ENCODE assay signal across 8 cellular contexts in genomic region chr2:71067567-71068217, GRCh38. TPM values are rescaled to one million over a fixed set of nuclear protein-coding genes. Genes with fewer than 3 reads are reported as not detected.
A peak's percentile ranks its signal among the peaks of the same experiment; 100 is the strongest.
DNase-seq lines count a peak whose midpoint lies in the region; ATAC-seq, FAIRE-seq and TF ChIP-seq lines count a peak whose summit lies in the region.

No MANE protein-coding gene starts in this region.

- H3K27ac Mint-ChIP-seq in CD8-positive, alpha-beta memory T cell, result peak overlapping the region; percentile 98 to 100 (median 99)
- peak overlapping the region; percentile 95 for H3K27ac Mint-ChIP-seq in natural killer cell treated with Interleukin-12 subunit alpha and Interleukin-12 subunit beta and Interleukin-15 and Interleukin-18, amount 100 ng/mL, for 72 hours

- H3K4me2 ChIP-seq in PC-9 (peak overlapping the region; percentile 95), endothelial cell of umbilical vein (ENCODE audit: insufficient read depth, low read length) (peak overlapping the region; percentile 70)

- intact Hi-C loops in PC-9 (cut with micrococcal nuclease; ENCODE audit: unreplicated experiment) (loop anchor here (1.0 to 5.0 kb wide), 2 partner anchors 45 to 63 kb away; partner anchors contain the start of genes MCEE and MPHOSPH10), endothelial cell of umbilical vein (cut with micrococcal nuclease) (loop anchor here (2.0 to 5.0 kb wide), 3 partner anchors 63 to 810 kb away; partner anchors contain the start of genes MCEE, MPHOSPH10, PAIP2B and PCYOX1)

- peaks cover 0 to 5% of the 10 kb centered on the region in 2 donors for H3K27me3 Mint-ChIP-seq in CD8-positive, alpha-beta memory T cell
- H3K27me3 Mint-ChIP-seq in natural killer cell treated with Interleukin-12 subunit alpha and Interleukin-12 subunit beta and Interleukin-15 and Interleukin-18, amount 100 ng/mL, for 72 hours, result peaks cover 5 to 6% of the 10 kb centered on the region in 2 donors

- CTCF ChIA-PET in CD8-positive, alpha-beta memory T cell (lab: Charles Lee), result interaction anchor here (1.0 to 2.3 kb wide), 4 partner anchors 63 to 102 kb away, joined by 3 to 15 read pairs (median 5); partner anchors contain the start of gene MPHOSPH10
- CTCF ChIA-PET in PC-9 (lab: Charles Lee) (interaction anchor here (0.6 to 0.7 kb wide), 3 partner anchors 83 to 450 kb away, joined by 3 to 11 read pairs (median 4); no protein-coding TSS in a partner anchor), endothelial cell of umbilical vein (lab: Charles Lee) (interaction anchor here (0.6 to 3.7 kb wide), 6 partner anchors 24 to 394 kb away, joined by 3 to 23 read pairs (median 5); no protein-coding TSS in a partner anchor)

- peaks cover 12% of the 10 kb centered on the region; the same call in 1 of the 2 replicates for H3F3A ChIP-seq in PC-9 (ENCODE audit: insufficient read depth, low read depth)

- peak overlapping the region; percentile 79 for H3K9ac ChIP-seq in endothelial cell of umbilical vein (replicated peaks; ENCODE audit: extremely low read depth, insufficient read depth, low read length)

- POLR2A ChIA-PET in CD8-positive, alpha-beta memory T cell (lab: Charles Lee), result interaction anchor here (0.6 to 2.4 kb wide), 8 partner anchors 11 to 1183 kb away, joined by 3 to 21 read pairs (median 5); partner anchors contain the start of genes MPHOSPH10, PAIP2B and ZNF638
- POLR2A ChIA-PET in PC-9 (lab: Charles Lee; ENCODE audit: unreplicated experiment) (interaction anchor here (0.6 to 1.0 kb wide), 3 partner anchors 62 to 1905 kb away, joined by 3 to 4 read pairs (median 3); partner anchors contain the start of gene MCEE), endothelial cell of umbilical vein (lab: Charles Lee) (interaction anchor here (0.6 to 1.4 kb wide), 3 partner anchors 13 to 830 kb away, joined by 3 to 8 read pairs (median 3); no protein-coding TSS in a partner anchor)

- H3K9me2 ChIP-seq in PC-9 (ENCODE audit: insufficient read depth), result no peaks in the 10 kb centered on the region

- H4K20me1 ChIP-seq in PC-9 (ENCODE audit: insufficient read depth), result no peaks in the 10 kb centered on the region
- H4K20me1 ChIP-seq in endothelial cell of umbilical vein (replicated peaks; ENCODE audit: control insufficient read depth, extremely low read depth, insufficient read depth, low read length), result no peaks in the 10 kb centered on the region

- no peak for DNase-seq in CD8-positive, alpha-beta memory T cell
- no peak for DNase-seq in PC-9
- DNase-seq in endothelial cell of umbilical vein (ENCODE audit: low read depth, low spot score), result no peak
- no peak for DNase-seq in natural killer cell treated with Interleukin-12 subunit alpha and Interleukin-12 subunit beta and Interleukin-15 and Interleukin-18, amount 100 ng/mL, for 72 hours (ENCODE audit: low spot score)
- no peak for DNase-seq in cerebellum (ENCODE audit: low spot score)
- no peak for DNase-seq in NCI-H2029 (lab: John Stamatoyannopoulos, UW)

- no peak for FAIRE-seq in endothelial cell of umbilical vein (lab: Jason Lieb, UNC)

- dilution Hi-C loops in endothelial cell of umbilical vein (cut with MboI; ENCODE audit: extremely low pct_ligation_motif_present, low sequenced_read_pairs), result no loop called here

- no peaks in the 10 kb centered on the region for H3K9me1 ChIP-seq in endothelial cell of umbilical vein (replicated peaks; ENCODE audit: control insufficient read depth, extremely low read depth, insufficient read depth, low read length)

- peak overlapping the region; percentile 94 for H3K4me3 ChIP-seq in CD8-positive, alpha-beta memory T cell (ENCODE audit: low read length)
- H3K4me3 ChIP-seq in PC-9 (peak overlapping the region; percentile 72), endothelial cell of umbilical vein (replicated peaks in 1 of 3; ENCODE audit: insufficient read depth in 1 of 3, low read depth in 1 of 3, low read length in 3 of 3) (peak overlapping the region; percentile 67 to 77 (median 72))

- H3K9me3 ChIP-seq in CD8-positive, alpha-beta memory T cell (ENCODE audit: low read length), result no peaks in the 10 kb centered on the region
- H3K9me3 ChIP-seq in PC-9 (ENCODE audit: insufficient read depth, low read depth) (no peaks in the 10 kb centered on the region), endothelial cell of umbilical vein (replicated peaks; ENCODE audit: control insufficient read depth, insufficient read depth, low read length) (no peaks in the 10 kb centered on the region)

- H3K4me1 Mint-ChIP-seq in CD8-positive, alpha-beta memory T cell, result peaks cover 47 to 61% (median 53%) of the 10 kb centered on the region in 3 donors
- H3K4me1 Mint-ChIP-seq in natural killer cell treated with Interleukin-12 subunit alpha and Interleukin-12 subunit beta and Interleukin-15 and Interleukin-18, amount 100 ng/mL, for 72 hours (ENCODE audit: low read depth in 2 of 2), result peaks cover 52 to 59% of the 10 kb centered on the region in 2 donors

- H3K4me3 Mint-ChIP-seq in CD8-positive, alpha-beta memory T cell, result peak overlapping the region; percentile 93 to 98 (median 96)
- H3K4me3 Mint-ChIP-seq in natural killer cell treated with Interleukin-12 subunit alpha and Interleukin-12 subunit beta and Interleukin-15 and Interleukin-18, amount 100 ng/mL, for 72 hours, result peak overlapping the region; percentile 91

- peaks cover 0 to 3% (median 0%) of the 10 kb centered on the region in 5 donors for H3K9me3 Mint-ChIP-seq in CD8-positive, alpha-beta memory T cell
- H3K9me3 Mint-ChIP-seq in natural killer cell treated with Interleukin-12 subunit alpha and Interleukin-12 subunit beta and Interleukin-15 and Interleukin-18, amount 100 ng/mL, for 72 hours, result no peaks in the 10 kb centered on the region

- TF ChIP-seq CTCF in PC-9 (conservative IDR thresholded peaks at IDR 0.05) (no peak), endothelial cell of umbilical vein (IDR thresholded peaks at IDR 0.05; ENCODE audit: extremely low read depth in 1 of 2, insufficient read depth in 1 of 2, low read depth in 1 of 2, low read length in 2 of 2) (no peak)

- H3K36me3 Mint-ChIP-seq in CD8-positive, alpha-beta memory T cell, result peaks cover 0 to 32% (median 0%) of the 10 kb centered on the region in 3 donors
- peaks cover 6% of the 10 kb centered on the region for H3K36me3 Mint-ChIP-seq in natural killer cell treated with Interleukin-12 subunit alpha and Interleukin-12 subunit beta and Interleukin-15 and Interleukin-18, amount 100 ng/mL, for 72 hours

- no peaks in the 10 kb centered on the region for H3K27me3 ChIP-seq in CD8-positive, alpha-beta memory T cell (ENCODE audit: insufficient read depth, low read length, poor library complexity, severe bottlenecking)
- H3K27me3 ChIP-seq in PC-9 (ENCODE audit: insufficient read depth, low read depth) (no peaks in the 10 kb centered on the region), endothelial cell of umbilical vein (ENCODE audit: control insufficient read depth in 2 of 2, insufficient read depth in 2 of 2, low read length in 2 of 2) (peaks cover 8 to 13% of the 10 kb centered on the region in 2 experiments)

- H2AFZ ChIP-seq in PC-9 (peak overlapping the region; percentile 84), endothelial cell of umbilical vein (ENCODE audit: low read depth, low read length) (peak overlapping the region; percentile 85)

- peaks cover 24% of the 10 kb centered on the region for H3K79me2 ChIP-seq in PC-9 (ENCODE audit: low read depth)
- peaks cover 27% of the 10 kb centered on the region for H3K79me2 ChIP-seq in endothelial cell of umbilical vein (ENCODE audit: control insufficient read depth, insufficient read depth, low read length)

- peaks cover 40% of the 10 kb centered on the region for H3K4me1 ChIP-seq in CD8-positive, alpha-beta memory T cell (ENCODE audit: insufficient read depth, low read length)
- H3K4me1 ChIP-seq in PC-9 (replicated peaks; ENCODE audit: insufficient read depth) (peaks cover 25% of the 10 kb centered on the region), endothelial cell of umbilical vein (ENCODE audit: control insufficient read depth, extremely low read depth, insufficient read depth, low read length) (peaks cover 27% of the 10 kb centered on the region)

- H3K36me3 ChIP-seq in CD8-positive, alpha-beta memory T cell (ENCODE audit: insufficient read depth, low read length), result no peaks in the 10 kb centered on the region
- no peaks in the 10 kb centered on the region for H3K36me3 ChIP-seq in PC-9 (ENCODE audit: low read depth)
- peaks cover under 1% of the 10 kb centered on the region in 2 experiments for H3K36me3 ChIP-seq in endothelial cell of umbilical vein (ENCODE audit: control insufficient read depth in 2 of 2, extremely low read depth in 1 of 2, insufficient read depth in 2 of 2, low read length in 2 of 2)

- TF ChIP-seq POLR2A in endothelial cell of umbilical vein (IDR thresholded peaks at IDR 0.05; ENCODE audit: low read depth, low read length), result no peak

- ATAC-seq in GM21576 (IDR thresholded peaks at IDR 0.05; ENCODE audit: unreplicated experiment) (peak; percentile 1), GM18519 (IDR thresholded peaks at IDR 0.05; ENCODE audit: low FRiP score, unreplicated experiment) (no peak)
- ATAC-seq in natural killer cell treated with Interleukin-12 subunit alpha and Interleukin-12 subunit beta and Interleukin-15 and Interleukin-18, amount 100 ng/mL, for 72 hours, result peak in 1 of 2 donors; percentile 36

- BruUV-seq in PC-9 (replicated peaks; lab: Mats Ljungman, UMichigan) (TSS peak; percentile 90), endothelial cell of umbilical vein (replicated peaks; lab: Mats Ljungman, UMichigan) (TSS peak; percentile 94)

- peak overlapping the region; percentile 96 for H3K27ac ChIP-seq in CD8-positive, alpha-beta memory T cell (ENCODE audit: low read depth, low read length)
- H3K27ac ChIP-seq in PC-9 (peak overlapping the region; percentile 40), endothelial cell of umbilical vein (ENCODE audit: insufficient read depth, low read depth, low read length) (peak overlapping the region; percentile 69)

TF ChIP-seq in endothelial cell of umbilical vein, 7 proteins besides CTCF, POLR2A, EP300 and RAD21 (continues in another document):
- TF ChIP-seq POLR2AphosphoS5 (IDR thresholded peaks at IDR 0.05; ENCODE audit: insufficient read depth, low read depth, low read length) (no peak), MYC (IDR thresholded peaks at IDR 0.05; ENCODE audit: low read depth, low read length) (no peak)

RNA-seq across cellular contexts. Expression of gene NAGK, which starts 0.8 kb away (rescaled TPM):
- 10 to 100 TPM; 76.3 to 77.2 TPM for total RNA-seq in CD8-positive, alpha-beta memory T cell
- 69.2 TPM for polyA plus RNA-seq in CD8-positive, alpha-beta memory T cell
- total RNA-seq in PC-9 (2021) (32.6 and 34.1 TPM in 2 replicates), endothelial cell of umbilical vein (125 and 130 TPM in 2 replicates), cerebellum (39.8 TPM)
- 184 and 192 TPM in 2 replicates for polyA plus RNA-seq in endothelial cell of umbilical vein
- polyA plus RNA-seq in endothelial cell of umbilical vein (2011; cell fraction: cytosol; rRNA removed), result 123 and 135 TPM in 2 replicates
- polyA plus RNA-seq in endothelial cell of umbilical vein (2011; cell fraction: nucleus; rRNA removed), result 232 and 233 TPM in 2 replicates
- 129 and 145 TPM in 2 replicates for polyA plus RNA-seq in endothelial cell of umbilical vein (2012)
- polyA minus RNA-seq in endothelial cell of umbilical vein, result 84.1 and 95.5 TPM in 2 replicates
- 15.2 TPM for polyA minus RNA-seq in endothelial cell of umbilical vein (2011; cell fraction: cytosol; rRNA and poly(A)+ RNA removed)
- polyA minus RNA-seq in endothelial cell of umbilical vein (2011; cell fraction: nucleus; rRNA and poly(A)+ RNA removed), result 49.8 and 61.5 TPM in 2 replicates
- 100 to 1,000 TPM in 1 of 2 donors, 10 to 100 TPM in 1; 92.9 to 104 TPM for total RNA-seq in natural killer cell treated with Interleukin-12 subunit alpha and Interleukin-12 subunit beta and Interleukin-15 and Interleukin-18, amount 100 ng/mL, for 72 hours

Comparison
In these comparisons a context has a peak if more than half of its experiments do, and no peak if none do; other contexts are left out.
1. H3K27ac ChIP-seq: peak in every context shown above with its lines; median percentile 96 in CD8-positive, alpha-beta memory T cell; 69 in endothelial cell of umbilical vein; 40 in PC-9.